Comparison of ENCODE assay signal across 2 cellular contexts in the genomic region with DNA sequence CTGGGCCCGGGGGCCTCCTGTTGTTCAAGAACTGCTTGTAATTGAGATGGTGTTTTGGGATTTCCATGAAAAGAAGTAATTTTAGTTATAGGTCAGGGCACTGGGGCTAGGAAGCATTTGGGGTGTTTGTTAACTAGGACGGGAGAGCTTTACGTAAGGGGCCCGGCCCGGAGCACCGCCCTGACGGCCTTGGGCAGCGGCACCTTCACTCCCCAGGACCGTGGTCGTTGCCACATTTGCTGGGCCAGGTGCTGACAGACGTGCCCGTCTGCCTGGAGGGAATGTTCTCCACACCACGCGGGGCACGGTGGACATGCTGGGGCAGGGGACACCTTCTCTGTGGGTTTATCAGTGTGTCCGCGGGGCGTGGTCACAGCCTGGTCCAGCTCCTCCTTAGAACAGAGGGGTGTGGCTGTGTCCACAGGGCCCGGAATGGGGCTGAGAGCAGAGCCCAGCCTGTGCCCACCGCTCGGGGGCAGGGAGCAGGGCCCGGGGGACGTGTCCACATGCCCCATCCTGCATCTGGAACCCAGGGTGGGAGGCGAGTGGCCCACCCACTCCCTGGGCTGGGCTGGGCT.
A peak's percentile ranks its signal among the peaks of the same experiment; 100 is the strongest.
TF ChIP-seq lines count a peak whose summit lies in the region.

No MANE protein-coding gene starts in this region.

TF ChIP-seq in HEK293, 187 proteins besides CTCF, POLR2A, EP300 and RAD21:
- TF ChIP-seq ZNF23 (tag by site-specific recombination; IDR thresholded peaks at IDR 0.05; ENCODE audit: borderline replicate concordance) (no peak), KLF1 (tag by site-specific recombination; IDR thresholded peaks at IDR 0.05) (peak; percentile 93)
- TF ChIP-seq, protein P1, sequence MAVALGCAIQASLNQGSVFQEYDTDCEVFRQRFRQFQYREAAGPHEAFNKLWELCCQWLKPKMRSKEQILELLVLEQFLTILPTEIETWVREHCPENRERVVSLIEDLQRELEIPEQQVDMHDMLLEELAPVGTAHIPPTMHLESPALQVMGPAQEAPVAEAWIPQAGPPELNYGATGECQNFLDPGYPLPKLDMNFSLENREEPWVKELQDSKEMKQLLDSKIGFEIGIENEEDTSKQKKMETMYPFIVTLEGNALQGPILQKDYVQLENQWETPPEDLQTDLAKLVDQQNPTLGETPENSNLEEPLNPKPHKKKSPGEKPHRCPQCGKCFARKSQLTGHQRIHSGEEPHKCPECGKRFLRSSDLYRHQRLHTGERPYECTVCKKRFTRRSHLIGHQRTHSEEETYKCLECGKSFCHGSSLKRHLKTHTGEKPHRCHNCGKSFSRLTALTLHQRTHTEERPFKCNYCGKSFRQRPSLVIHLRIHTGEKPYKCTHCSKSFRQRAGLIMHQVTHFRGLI (tag by site-specific recombination; IDR thresholded peaks at IDR 0.05) = peak; percentile 46; the same call in 1 of the 2 replicates

TF ChIP-seq in K562, 482 proteins besides CTCF, POLR2A, EP300 and RAD21:
- TF ChIP-seq FOXJ2 (tag; IDR thresholded peaks at IDR 0.05) = no peak
- TF ChIP-seq POLR2G (IDR thresholded peaks at IDR 0.05; ENCODE audit: low read depth, low read length) = peak; percentile 13; the same call in 1 of the 2 replicates
TF ChIP-seq in K562: peak in this region for 1.
